In the genomic region with DNA sequence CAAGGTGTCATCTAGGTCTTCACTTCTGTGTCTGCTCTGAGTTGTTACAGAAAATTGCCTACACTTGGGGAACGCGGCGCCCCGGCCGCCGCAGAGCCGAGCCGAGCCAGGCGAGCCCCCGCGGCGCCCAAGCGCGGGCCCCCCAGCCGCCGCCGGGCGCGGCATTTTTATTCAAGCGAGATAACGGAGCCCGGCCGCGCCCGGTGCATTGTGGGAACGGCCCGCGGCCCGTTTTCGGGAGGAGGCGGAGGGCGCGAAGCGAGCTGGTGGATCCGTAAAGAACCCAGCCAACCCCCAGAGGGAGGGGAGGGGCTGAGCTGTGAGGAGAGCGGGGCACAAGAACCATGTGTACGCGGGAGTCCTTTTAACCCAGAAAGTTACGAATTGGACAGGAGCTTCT, we compare ENCODE assay signal across 1 cellular context.
TF ChIP-seq lines count a peak whose summit lies in the region.

No MANE protein-coding gene starts in this region.

TF ChIP-seq in WTC11, 78 proteins besides CTCF, POLR2A, EP300 and RAD21 (continued from another document):
- TF ChIP-seq, protein P1, sequence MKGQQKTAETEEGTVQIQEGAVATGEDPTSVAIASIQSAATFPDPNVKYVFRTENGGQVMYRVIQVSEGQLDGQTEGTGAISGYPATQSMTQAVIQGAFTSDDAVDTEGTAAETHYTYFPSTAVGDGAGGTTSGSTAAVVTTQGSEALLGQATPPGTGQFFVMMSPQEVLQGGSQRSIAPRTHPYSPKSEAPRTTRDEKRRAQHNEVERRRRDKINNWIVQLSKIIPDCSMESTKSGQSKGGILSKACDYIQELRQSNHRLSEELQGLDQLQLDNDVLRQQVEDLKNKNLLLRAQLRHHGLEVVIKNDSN (CRISPR knock-in tag; IDR thresholded peaks at IDR 0.05), result no peak
- TF ChIP-seq, protein P2, sequence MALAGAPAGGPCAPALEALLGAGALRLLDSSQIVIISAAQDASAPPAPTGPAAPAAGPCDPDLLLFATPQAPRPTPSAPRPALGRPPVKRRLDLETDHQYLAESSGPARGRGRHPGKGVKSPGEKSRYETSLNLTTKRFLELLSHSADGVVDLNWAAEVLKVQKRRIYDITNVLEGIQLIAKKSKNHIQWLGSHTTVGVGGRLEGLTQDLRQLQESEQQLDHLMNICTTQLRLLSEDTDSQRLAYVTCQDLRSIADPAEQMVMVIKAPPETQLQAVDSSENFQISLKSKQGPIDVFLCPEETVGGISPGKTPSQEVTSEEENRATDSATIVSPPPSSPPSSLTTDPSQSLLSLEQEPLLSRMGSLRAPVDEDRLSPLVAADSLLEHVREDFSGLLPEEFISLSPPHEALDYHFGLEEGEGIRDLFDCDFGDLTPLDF (CRISPR knock-in tag; IDR thresholded peaks at IDR 0.05), result no peak
- TF ChIP-seq ZNF396 (CRISPR knock-in tag; IDR thresholded peaks at IDR 0.05; ENCODE audit: borderline replicate concordance) (no peak), NR1H2 (CRISPR knock-in tag; IDR thresholded peaks at IDR 0.05) (no peak)
- TF ChIP-seq, protein P3, sequence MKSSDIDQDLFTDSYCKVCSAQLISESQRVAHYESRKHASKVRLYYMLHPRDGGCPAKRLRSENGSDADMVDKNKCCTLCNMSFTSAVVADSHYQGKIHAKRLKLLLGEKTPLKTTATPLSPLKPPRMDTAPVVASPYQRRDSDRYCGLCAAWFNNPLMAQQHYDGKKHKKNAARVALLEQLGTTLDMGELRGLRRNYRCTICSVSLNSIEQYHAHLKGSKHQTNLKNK (CRISPR knock-in tag; IDR thresholded peaks at IDR 0.05), result no peak
